ENCODE assay signal across 1 cellular context in the genomic region with DNA sequence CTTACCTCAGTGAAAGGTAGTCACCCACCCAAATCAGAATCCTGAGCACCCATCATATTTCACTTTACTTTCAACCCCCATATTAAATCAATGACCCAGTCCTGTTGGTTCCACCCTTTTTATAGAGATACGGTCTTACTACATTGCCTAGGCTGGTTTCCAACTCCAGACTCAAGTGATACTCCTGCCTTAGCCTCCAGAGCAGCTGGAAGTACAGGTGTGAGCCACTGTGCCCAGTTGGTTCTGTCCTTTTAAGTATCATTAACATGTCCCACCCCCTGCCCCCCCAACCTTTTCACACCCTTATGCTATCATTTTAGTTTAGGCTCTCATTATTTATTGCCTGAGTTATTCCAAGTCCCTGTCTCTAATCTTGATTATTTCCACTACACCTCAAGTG.
TF ChIP-seq lines count a peak whose summit lies in the region.

No MANE protein-coding gene starts in this region.

TF ChIP-seq in GM23338, 12 proteins besides CTCF, POLR2A, EP300 and RAD21 (continued from another document):
- TF ChIP-seq, protein P1, sequence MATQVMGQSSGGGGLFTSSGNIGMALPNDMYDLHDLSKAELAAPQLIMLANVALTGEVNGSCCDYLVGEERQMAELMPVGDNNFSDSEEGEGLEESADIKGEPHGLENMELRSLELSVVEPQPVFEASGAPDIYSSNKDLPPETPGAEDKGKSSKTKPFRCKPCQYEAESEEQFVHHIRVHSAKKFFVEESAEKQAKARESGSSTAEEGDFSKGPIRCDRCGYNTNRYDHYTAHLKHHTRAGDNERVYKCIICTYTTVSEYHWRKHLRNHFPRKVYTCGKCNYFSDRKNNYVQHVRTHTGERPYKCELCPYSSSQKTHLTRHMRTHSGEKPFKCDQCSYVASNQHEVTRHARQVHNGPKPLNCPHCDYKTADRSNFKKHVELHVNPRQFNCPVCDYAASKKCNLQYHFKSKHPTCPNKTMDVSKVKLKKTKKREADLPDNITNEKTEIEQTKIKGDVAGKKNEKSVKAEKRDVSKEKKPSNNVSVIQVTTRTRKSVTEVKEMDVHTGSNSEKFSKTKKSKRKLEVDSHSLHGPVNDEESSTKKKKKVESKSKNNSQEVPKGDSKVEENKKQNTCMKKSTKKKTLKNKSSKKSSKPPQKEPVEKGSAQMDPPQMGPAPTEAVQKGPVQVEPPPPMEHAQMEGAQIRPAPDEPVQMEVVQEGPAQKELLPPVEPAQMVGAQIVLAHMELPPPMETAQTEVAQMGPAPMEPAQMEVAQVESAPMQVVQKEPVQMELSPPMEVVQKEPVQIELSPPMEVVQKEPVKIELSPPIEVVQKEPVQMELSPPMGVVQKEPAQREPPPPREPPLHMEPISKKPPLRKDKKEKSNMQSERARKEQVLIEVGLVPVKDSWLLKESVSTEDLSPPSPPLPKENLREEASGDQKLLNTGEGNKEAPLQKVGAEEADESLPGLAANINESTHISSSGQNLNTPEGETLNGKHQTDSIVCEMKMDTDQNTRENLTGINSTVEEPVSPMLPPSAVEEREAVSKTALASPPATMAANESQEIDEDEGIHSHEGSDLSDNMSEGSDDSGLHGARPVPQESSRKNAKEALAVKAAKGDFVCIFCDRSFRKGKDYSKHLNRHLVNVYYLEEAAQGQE (IDR thresholded peaks at IDR 0.05; ENCODE audit: unreplicated experiment) = no peak
- TF ChIP-seq CREB1 (CRISPR knock-in tag; IDR thresholded peaks at IDR 0.05; ENCODE audit: low read depth) (no peak), STAT1 (IDR thresholded peaks at IDR 0.05; ENCODE audit: unreplicated experiment) (no peak), ZNF114 (CRISPR knock-in tag; IDR thresholded peaks at IDR 0.05) (no peak), NANOG (IDR thresholded peaks at IDR 0.05; ENCODE audit: borderline replicate concordance) (no peak), EZH2 (IDR thresholded peaks at IDR 0.05; ENCODE audit: low read depth, unreplicated experiment) (no peak), EZH2phosphoT487 (IDR thresholded peaks at IDR 0.05; ENCODE audit: unreplicated experiment) (no peak), JUNB (IDR thresholded peaks at IDR 0.05; ENCODE audit: unreplicated experiment) (no peak)
- TF ChIP-seq, protein P2, sequence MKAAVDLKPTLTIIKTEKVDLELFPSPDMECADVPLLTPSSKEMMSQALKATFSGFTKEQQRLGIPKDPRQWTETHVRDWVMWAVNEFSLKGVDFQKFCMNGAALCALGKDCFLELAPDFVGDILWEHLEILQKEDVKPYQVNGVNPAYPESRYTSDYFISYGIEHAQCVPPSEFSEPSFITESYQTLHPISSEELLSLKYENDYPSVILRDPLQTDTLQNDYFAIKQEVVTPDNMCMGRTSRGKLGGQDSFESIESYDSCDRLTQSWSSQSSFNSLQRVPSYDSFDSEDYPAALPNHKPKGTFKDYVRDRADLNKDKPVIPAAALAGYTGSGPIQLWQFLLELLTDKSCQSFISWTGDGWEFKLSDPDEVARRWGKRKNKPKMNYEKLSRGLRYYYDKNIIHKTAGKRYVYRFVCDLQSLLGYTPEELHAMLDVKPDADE (IDR thresholded peaks at IDR 0.05) = no peak
- TF ChIP-seq, protein P3, sequence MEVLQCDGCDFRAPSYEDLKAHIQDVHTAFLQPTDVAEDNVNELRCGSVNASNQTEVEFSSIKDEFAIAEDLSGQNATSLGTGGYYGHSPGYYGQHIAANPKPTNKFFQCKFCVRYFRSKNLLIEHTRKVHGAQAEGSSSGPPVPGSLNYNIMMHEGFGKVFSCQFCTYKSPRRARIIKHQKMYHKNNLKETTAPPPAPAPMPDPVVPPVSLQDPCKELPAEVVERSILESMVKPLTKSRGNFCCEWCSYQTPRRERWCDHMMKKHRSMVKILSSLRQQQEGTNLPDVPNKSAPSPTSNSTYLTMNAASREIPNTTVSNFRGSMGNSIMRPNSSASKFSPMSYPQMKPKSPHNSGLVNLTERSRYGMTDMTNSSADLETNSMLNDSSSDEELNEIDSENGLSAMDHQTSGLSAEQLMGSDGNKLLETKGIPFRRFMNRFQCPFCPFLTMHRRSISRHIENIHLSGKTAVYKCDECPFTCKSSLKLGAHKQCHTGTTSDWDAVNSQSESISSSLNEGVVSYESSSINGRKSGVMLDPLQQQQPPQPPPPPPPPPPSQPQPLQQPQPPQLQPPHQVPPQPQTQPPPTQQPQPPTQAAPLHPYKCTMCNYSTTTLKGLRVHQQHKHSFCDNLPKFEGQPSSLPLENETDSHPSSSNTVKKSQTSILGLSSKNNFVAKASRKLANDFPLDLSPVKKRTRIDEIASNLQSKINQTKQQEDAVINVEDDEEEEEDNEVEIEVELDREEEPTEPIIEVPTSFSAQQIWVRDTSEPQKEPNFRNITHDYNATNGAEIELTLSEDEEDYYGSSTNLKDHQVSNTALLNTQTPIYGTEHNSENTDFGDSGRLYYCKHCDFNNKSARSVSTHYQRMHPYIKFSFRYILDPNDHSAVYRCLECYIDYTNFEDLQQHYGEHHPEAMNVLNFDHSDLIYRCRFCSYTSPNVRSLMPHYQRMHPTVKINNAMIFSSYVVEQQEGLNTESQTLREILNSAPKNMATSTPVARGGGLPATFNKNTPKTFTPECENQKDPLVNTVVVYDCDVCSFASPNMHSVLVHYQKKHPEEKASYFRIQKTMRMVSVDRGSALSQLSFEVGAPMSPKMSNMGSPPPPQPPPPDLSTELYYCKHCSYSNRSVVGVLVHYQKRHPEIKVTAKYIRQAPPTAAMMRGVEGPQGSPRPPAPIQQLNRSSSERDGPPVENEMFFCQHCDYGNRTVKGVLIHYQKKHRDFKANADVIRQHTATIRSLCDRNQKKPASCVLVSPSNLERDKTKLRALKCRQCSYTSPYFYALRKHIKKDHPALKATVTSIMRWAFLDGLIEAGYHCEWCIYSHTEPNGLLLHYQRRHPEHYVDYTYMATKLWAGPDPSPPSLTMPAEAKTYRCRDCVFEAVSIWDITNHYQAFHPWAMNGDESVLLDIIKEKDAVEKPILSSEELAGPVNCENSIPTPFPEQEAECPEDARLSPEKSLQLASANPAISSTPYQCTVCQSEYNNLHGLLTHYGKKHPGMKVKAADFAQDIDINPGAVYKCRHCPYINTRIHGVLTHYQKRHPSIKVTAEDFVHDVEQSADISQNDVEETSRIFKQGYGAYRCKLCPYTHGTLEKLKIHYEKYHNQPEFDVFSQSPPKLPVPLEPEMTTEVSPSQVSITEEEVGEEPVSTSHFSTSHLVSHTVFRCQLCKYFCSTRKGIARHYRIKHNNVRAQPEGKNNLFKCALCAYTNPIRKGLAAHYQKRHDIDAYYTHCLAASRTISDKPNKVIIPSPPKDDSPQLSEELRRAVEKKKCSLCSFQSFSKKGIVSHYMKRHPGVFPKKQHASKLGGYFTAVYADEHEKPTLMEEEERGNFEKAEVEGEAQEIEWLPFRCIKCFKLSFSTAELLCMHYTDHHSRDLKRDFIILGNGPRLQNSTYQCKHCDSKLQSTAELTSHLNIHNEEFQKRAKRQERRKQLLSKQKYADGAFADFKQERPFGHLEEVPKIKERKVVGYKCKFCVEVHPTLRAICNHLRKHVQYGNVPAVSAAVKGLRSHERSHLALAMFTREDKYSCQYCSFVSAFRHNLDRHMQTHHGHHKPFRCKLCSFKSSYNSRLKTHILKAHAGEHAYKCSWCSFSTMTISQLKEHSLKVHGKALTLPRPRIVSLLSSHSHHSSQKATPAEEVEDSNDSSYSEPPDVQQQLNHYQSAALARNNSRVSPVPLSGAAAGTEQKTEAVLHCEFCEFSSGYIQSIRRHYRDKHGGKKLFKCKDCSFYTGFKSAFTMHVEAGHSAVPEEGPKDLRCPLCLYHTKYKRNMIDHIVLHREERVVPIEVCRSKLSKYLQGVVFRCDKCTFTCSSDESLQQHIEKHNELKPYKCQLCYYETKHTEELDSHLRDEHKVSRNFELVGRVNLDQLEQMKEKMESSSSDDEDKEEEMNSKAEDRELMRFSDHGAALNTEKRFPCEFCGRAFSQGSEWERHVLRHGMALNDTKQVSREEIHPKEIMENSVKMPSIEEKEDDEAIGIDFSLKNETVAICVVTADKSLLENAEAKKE (CRISPR knock-in tag; IDR thresholded peaks at IDR 0.05) = no peak
